12 cellular contexts compared by ENCODE assay signal in the genomic region with DNA sequence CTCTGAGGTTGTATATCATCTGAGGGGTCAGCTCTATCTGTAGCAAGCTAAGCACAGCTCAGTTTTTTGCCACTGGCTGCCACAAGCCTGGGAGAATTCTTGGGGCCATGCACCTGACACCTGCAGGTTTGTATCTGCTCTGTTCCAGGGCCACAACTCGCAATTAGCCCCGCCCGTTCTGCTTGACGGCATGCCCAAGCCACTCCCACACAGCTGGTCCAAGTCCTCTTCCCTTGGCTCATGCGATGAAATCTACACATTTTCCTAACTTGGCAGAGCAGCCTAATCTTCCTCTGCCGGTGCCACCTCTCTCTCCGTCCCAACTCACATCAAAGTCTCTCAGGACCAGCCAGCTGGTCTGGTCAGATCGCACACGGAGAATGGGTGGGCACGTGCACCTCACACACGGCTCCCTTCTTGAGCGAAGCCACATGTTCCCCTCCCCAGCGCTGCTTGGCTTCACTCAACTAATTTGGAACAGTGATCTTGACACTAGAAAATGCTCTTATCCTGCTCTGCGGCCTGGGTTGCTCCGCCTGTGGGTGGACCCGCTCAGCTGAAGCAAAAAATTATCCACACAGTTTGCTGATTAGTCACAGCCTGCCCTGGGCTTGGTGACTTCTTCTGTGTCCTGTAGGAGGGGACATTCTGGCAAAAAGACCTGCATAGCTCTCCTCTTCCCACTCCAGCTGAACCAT.
DNase-seq lines count a peak whose midpoint lies in the region; FAIRE-seq and TF ChIP-seq lines count a peak whose summit lies in the region.
"Had no signal": no experiment of that assay in that cellular context is flagged by ENCODE, and none has a peak within 500 bp of the region (broad histone marks: within the 10 kb centered on the region; RNA-seq: fewer than 3 reads in every experiment).

No MANE protein-coding gene starts in this region.

- H3K4me3 Mint-ChIP-seq in HFFc6: peak overlapping the region; percentile 10; the same call in 1 of the 2 replicates
- no peak overlapping the region for H3K4me3 Mint-ChIP-seq in activated CD4-positive, alpha-beta memory T cell treated with anti-CD3 and anti-CD28 coated beads, Interleukin-2, amount 10 ng/mL, durations not matched to agents 7 days and 5 days
- H3K4me3 Mint-ChIP-seq: CD4-positive, alpha-beta T cell had no signal

- TF ChIP-seq EP300 in SK-N-SH (IDR thresholded peaks at IDR 0.05; ENCODE audit: borderline replicate concordance in 1 of 2, low read depth in 1 of 2, low read length in 1 of 2): no peak

- peaks cover 7% of the 10 kb centered on the region for H3K4me1 Mint-ChIP-seq in HFFc6 (ENCODE audit: low read depth)
- H3K4me1 Mint-ChIP-seq in activated CD4-positive, alpha-beta memory T cell treated with anti-CD3 and anti-CD28 coated beads, Interleukin-2, amount 10 ng/mL, durations not matched to agents 7 days and 5 days: peaks cover 2% of the 10 kb centered on the region

- CTCF ChIA-PET in activated CD4-positive, alpha-beta memory T cell treated with anti-CD3 and anti-CD28 coated beads, Interleukin-2, amount 10 ng/mL, durations not matched to agents 7 days and 5 days (lab: Charles Lee): no interaction called here
- CTCF ChIA-PET in SK-N-SH (lab: Yijun Ruan, JAX): no interaction called here

- no peaks in the 10 kb centered on the region for H3K9me2 ChIP-seq in SK-N-SH

- FAIRE-seq in keratinocyte (lab: Jason Lieb, UNC): peak; percentile 48
- FAIRE-seq: H1 had no signal

- H3K9me3 ChIP-seq in keratinocyte (ENCODE audit: control insufficient read depth, low read depth, low read length): no peaks in the 10 kb centered on the region
- no peaks in the 10 kb centered on the region for H3K9me3 ChIP-seq in SK-N-SH

- dilution Hi-C loops in keratinocyte (cut with MboI; ENCODE audit: extremely low pct_ligation_motif_present, low sequenced_read_pairs): no loop called here

- H3K4me2 ChIP-seq in keratinocyte (ENCODE audit: control insufficient read depth, extremely low read depth, insufficient read depth, low read depth, low read length) (peak overlapping the region; percentile 4), SK-N-SH (no peak overlapping the region)

- H3K79me2 ChIP-seq in keratinocyte (ENCODE audit: control insufficient read depth, insufficient read depth, low read length) (no peaks in the 10 kb centered on the region), SK-N-SH (ENCODE audit: insufficient read depth) (no peaks in the 10 kb centered on the region)

- POLR2A ChIA-PET in activated CD4-positive, alpha-beta memory T cell treated with anti-CD3 and anti-CD28 coated beads, Interleukin-2, amount 10 ng/mL, durations not matched to agents 7 days and 5 days (lab: Charles Lee): no interaction called here
- POLR2A ChIA-PET in SK-N-SH (lab: Yijun Ruan, JAX): no interaction called here

- no peaks in the 10 kb centered on the region for H3K36me3 Mint-ChIP-seq in HFFc6 (ENCODE audit: low read depth)
- H3K36me3 Mint-ChIP-seq in activated CD4-positive, alpha-beta memory T cell treated with anti-CD3 and anti-CD28 coated beads, Interleukin-2, amount 10 ng/mL, durations not matched to agents 7 days and 5 days (ENCODE audit: low read depth): no peaks in the 10 kb centered on the region

- H2AFZ ChIP-seq in keratinocyte (ENCODE audit: control insufficient read depth, low read length) (no peak overlapping the region), SK-N-SH (ENCODE audit: low read depth) (no peak overlapping the region)

- no peaks in the 10 kb centered on the region for H3K9me1 ChIP-seq in keratinocyte (ENCODE audit: control insufficient read depth, extremely low read depth, insufficient read depth, low read length)

- H3K9ac ChIP-seq in keratinocyte (ENCODE audit: control insufficient read depth, extremely low read depth, insufficient read depth, low read length) (no peak overlapping the region), SK-N-SH (no peak overlapping the region)

- peaks cover 30% of the 10 kb centered on the region for H3K27me3 Mint-ChIP-seq in HFFc6 (ENCODE audit: insufficient read depth)
- peaks cover 19% of the 10 kb centered on the region for H3K27me3 Mint-ChIP-seq in activated CD4-positive, alpha-beta memory T cell treated with anti-CD3 and anti-CD28 coated beads, Interleukin-2, amount 10 ng/mL, durations not matched to agents 7 days and 5 days

- TF ChIP-seq RAD21 in SK-N-SH (IDR thresholded peaks at IDR 0.05; ENCODE audit: low read length): no peak

- H3K36me3 ChIP-seq in keratinocyte (ENCODE audit: control insufficient read depth in 2 of 2, extremely low read depth in 1 of 2, insufficient read depth in 2 of 2, low read length in 2 of 2) (no peaks in the 10 kb centered on the region), SK-N-SH (replicated peaks in 1 of 2; ENCODE audit: control insufficient read depth in 1 of 2, insufficient read depth in 2 of 2, low read length in 1 of 2) (no peaks in the 10 kb centered on the region)

- no peak overlapping the region for H3K27ac ChIP-seq in keratinocyte (ENCODE audit: control insufficient read depth, insufficient read depth, low read length)
- H3K27ac ChIP-seq in SK-N-SH (ENCODE audit: low read depth in 2 of 2, low read length in 1 of 2): no peak overlapping the region

- no peak overlapping the region for H3K27ac Mint-ChIP-seq in HFFc6
- H3K27ac Mint-ChIP-seq in activated CD4-positive, alpha-beta memory T cell treated with anti-CD3 and anti-CD28 coated beads, Interleukin-2, amount 10 ng/mL, durations not matched to agents 7 days and 5 days: no peak overlapping the region
- H3K27ac Mint-ChIP-seq: CD4-positive, alpha-beta T cell had no signal

- H3K4me1 ChIP-seq in keratinocyte (ENCODE audit: control insufficient read depth, extremely low read depth, insufficient read depth, low read length): no peaks in the 10 kb centered on the region
- no peaks in the 10 kb centered on the region for H3K4me1 ChIP-seq in SK-N-SH (ENCODE audit: control insufficient read depth in 1 of 2, insufficient read depth in 2 of 2, low read depth in 1 of 2, low read length in 1 of 2)

- DNase-seq in COLO668 (lab: John Stamatoyannopoulos, UW; ENCODE audit: unreplicated experiment): peak; percentile 64
- DNase-seq in HFFc6: peak; percentile 15
- peak; percentile 45 for DNase-seq in SK-N-DZ (ENCODE audit: low spot score)
- no peak for DNase-seq in keratinocyte (ENCODE audit: low read depth, low spot score)
- DNase-seq in T-helper 2 cell: no peak
- no peak for DNase-seq in UCSD-AML1 (lab: John Stamatoyannopoulos, UW; ENCODE audit: unreplicated experiment)
- DNase-seq in activated CD4-positive, alpha-beta memory T cell treated with anti-CD3 and anti-CD28 coated beads, Interleukin-2, amount 10 ng/mL, durations not matched to agents 7 days and 5 days: no peak
- DNase-seq in SK-N-SH: no peak
- DNase-seq: activated effector memory CD4-positive, alpha-beta T cell treated with anti-CD3 and anti-CD28 coated beads, Interleukin-2, amount 50 U/mL, for 16 hours; CD4-positive, alpha-beta T cell; erythroblast had no signal

- H4K20me1 ChIP-seq in keratinocyte (ENCODE audit: control insufficient read depth, extremely low read depth, insufficient read depth, low read length): no peaks in the 10 kb centered on the region
- H4K20me1 ChIP-seq in SK-N-SH (ENCODE audit: insufficient read depth): no peaks in the 10 kb centered on the region

- H3F3A ChIP-seq in SK-N-SH (replicated peaks; ENCODE audit: insufficient read depth): no peaks in the 10 kb centered on the region

- H3K27me3 ChIP-seq in keratinocyte (ENCODE audit: control insufficient read depth, extremely low read depth, insufficient read depth, low read length) (no peaks in the 10 kb centered on the region), SK-N-SH (ENCODE audit: insufficient read depth) (no peaks in the 10 kb centered on the region; the same call in 1 of the 2 replicates)

- no peaks in the 10 kb centered on the region; the same call in 1 of the 2 replicates for H3K9me3 Mint-ChIP-seq in HFFc6
- H3K9me3 Mint-ChIP-seq in activated CD4-positive, alpha-beta memory T cell treated with anti-CD3 and anti-CD28 coated beads, Interleukin-2, amount 10 ng/mL, durations not matched to agents 7 days and 5 days: no peaks in the 10 kb centered on the region
- H3K9me3 Mint-ChIP-seq: CD4-positive, alpha-beta T cell had no signal

- WGBS in SK-N-SH (ENCODE audit: low lambda C conversion rate): 78% methylated on average over 13 of the region's 16 CpGs

- TF ChIP-seq CTCF in HFFc6 (IDR thresholded peaks at IDR 0.05) (no peak), keratinocyte (optimal IDR thresholded peaks at IDR 0.05 in 1 of 3, IDR thresholded peaks at IDR 0.05 in 1 of 3, conservative IDR thresholded peaks at IDR 0.05 in 1 of 3; ENCODE audit: extremely low read depth in 1 of 3, insufficient read depth in 2 of 3, low read length in 3 of 3) (peak in 1 of 3 experiments; percentile 19), SK-N-SH (IDR thresholded peaks at IDR 0.05) (no peak)

- no peak overlapping the region for H3K4me3 ChIP-seq in keratinocyte (ENCODE audit: control insufficient read depth in 2 of 3, extremely low read depth in 1 of 3, insufficient read depth in 2 of 3, low read depth in 1 of 3, low read length in 3 of 3)
- no peak overlapping the region for H3K4me3 ChIP-seq in SK-N-SH (ENCODE audit: low read depth in 2 of 2, low read length in 1 of 2)

TF ChIP-seq in SK-N-SH, 30 proteins besides CTCF, POLR2A, EP300 and RAD21 (continues in another document):
- TF ChIP-seq IRF3 (IDR thresholded peaks at IDR 0.05; ENCODE audit: low read depth, low read length): no peak
- no peak for TF ChIP-seq ZBTB33 (IDR thresholded peaks at IDR 0.05; ENCODE audit: borderline replicate concordance, low read depth)

Comparison
In these comparisons a context has a peak if more than half of its experiments do, and no peak if none do; other contexts are left out.
1. DNase-seq: peak in COLO668 (single experiment), HFFc6 (single experiment) and SK-N-DZ (single experiment); none in keratinocyte (single experiment), T-helper 2 cell (0 of 5), UCSD-AML1 (single experiment), activated CD4-positive, alpha-beta memory T cell treated with anti-CD3 and anti-CD28 coated beads, Interleukin-2, amount 10 ng/mL, durations not matched to agents 7 days and 5 days (single experiment) and SK-N-SH (single experiment).